19 cellular contexts compared by ENCODE assay signal in the genomic region with DNA sequence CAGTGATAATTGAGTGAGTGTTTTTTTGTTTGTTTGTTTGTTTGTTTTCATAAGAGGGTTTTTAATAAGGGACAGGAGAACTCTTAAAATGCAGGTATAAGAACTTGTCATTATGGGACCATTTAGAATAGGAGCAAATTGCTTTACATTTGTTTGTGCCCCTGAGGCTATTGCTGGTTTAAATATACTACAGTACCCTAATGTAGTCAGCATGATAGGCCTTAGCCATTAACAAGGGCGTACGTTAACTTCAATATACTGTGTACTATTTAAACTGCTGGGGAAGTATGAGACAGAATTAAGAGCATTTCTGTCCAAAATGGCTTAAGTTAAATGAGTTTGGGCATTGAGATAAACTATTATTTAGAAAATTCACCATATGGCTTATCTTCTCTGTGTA. TPM values are rescaled to one million over a fixed set of nuclear protein-coding genes. Genes with fewer than 3 reads are reported as not detected.
DNase-seq lines count a peak whose midpoint lies in the region; ATAC-seq and TF ChIP-seq lines count a peak whose summit lies in the region.
"Had no signal": no experiment of that assay in that cellular context is flagged by ENCODE, and none has a peak within 500 bp of the region (broad histone marks: within the 10 kb centered on the region; RNA-seq: fewer than 3 reads in every experiment).

No MANE protein-coding gene starts in this region.

- no peaks in the 10 kb centered on the region for H3K9me3 ChIP-seq in H9 (ENCODE audit: control insufficient read depth, low read depth, low read length)
- H3K9me3 ChIP-seq: HAP-1 had no signal

- no peak for TF ChIP-seq CTCF in dorsolateral prefrontal cortex (IDR thresholded peaks at IDR 0.05 in 54 of 56, conservative IDR thresholded peaks at IDR 0.05 in 2 of 56; ENCODE audit: low read depth in 1 of 56, partially characterized antibody in 56 of 56)
- no peak for TF ChIP-seq CTCF in H9 (conservative IDR thresholded peaks at IDR 0.05)

- H2AFZ ChIP-seq in H9 (ENCODE audit: low read length), result no peak overlapping the region
- H2AFZ ChIP-seq: GM23338 had no signal

- H3K79me2 ChIP-seq in H9 (ENCODE audit: insufficient read depth, low read length), result no peaks in the 10 kb centered on the region; the same call in 1 of the 2 replicates

- H3K36me3 Mint-ChIP-seq in H9 (ENCODE audit: insufficient read depth in 1 of 3, low read depth in 3 of 3), result peaks cover 2 to 6% (median 2%) of the 10 kb centered on the region in 3 experiments; a peak in 3 of 7 replicates
- H3K36me3 Mint-ChIP-seq: CD8-positive, alpha-beta T cell had no signal

- H3K23me2 ChIP-seq in H9 (ENCODE audit: insufficient read length, low read depth, low read length, poor library complexity, severe bottlenecking), result no peaks in the 10 kb centered on the region

- no peak overlapping the region for H3K56ac ChIP-seq in H9 (ENCODE audit: insufficient read length, low read depth, low read length)

- H2BK15ac ChIP-seq in H9 (ENCODE audit: low read depth, low read length), result no peak overlapping the region

- peaks cover 4% of the 10 kb centered on the region; the same call in 1 of the 2 replicates for H3K4me1 ChIP-seq in H9 (ENCODE audit: insufficient read depth, low read length)

- H3K9ac ChIP-seq in H9 (ENCODE audit: extremely low read depth, insufficient read length, low read length), result no peak overlapping the region

- H3K4ac ChIP-seq in H9 (ENCODE audit: low read depth, low read length), result no peak overlapping the region

- ATAC-seq in SK-N-SH treated with all-trans-retinoic acid at 6 μM for 48 hours, result no peak
- no peak for ATAC-seq in HG02884 (IDR thresholded peaks at IDR 0.05; ENCODE audit: unreplicated experiment)
- ATAC-seq: CD8-positive, alpha-beta T cell; GM23338 had no signal

- H2BK20ac ChIP-seq in H9 (ENCODE audit: low read depth, low read length, poor library complexity, severe bottlenecking), result no peak overlapping the region

- no peak overlapping the region for H3K18ac ChIP-seq in H9 (ENCODE audit: insufficient read length, low read depth, low read length)

- intact Hi-C loops in dorsolateral prefrontal cortex (cut with DNase I), result no loop called here

- H3K4me3 ChIP-seq in dorsolateral prefrontal cortex, result peak overlapping the region in 22 of 59 donors; percentile 2 to 30 (median 13)
- H3K4me3 ChIP-seq: GM23338, HAP-1 had no signal

- no peak overlapping the region for H2AK5ac ChIP-seq in H9 (ENCODE audit: insufficient read length, low read length)

- H2BK12ac ChIP-seq in H9 (ENCODE audit: insufficient read length, low read depth, low read length), result no peak overlapping the region

- no peak overlapping the region for H3K14ac ChIP-seq in H9 (ENCODE audit: insufficient read depth, low read length)

- no peak overlapping the region for H3K4me3 Mint-ChIP-seq in H9
- H3K4me3 Mint-ChIP-seq: CD14-positive monocyte; CD8-positive, alpha-beta T cell; GM23338; HFFc6 had no signal

- no CpG with 5 or more reads among the region's 2 CpGs for WGBS in H9 (ENCODE audit: extremely low coverage, insufficient read length, low lambda C conversion rate)

- no peak overlapping the region for H3K4me2 ChIP-seq in H9 (ENCODE audit: insufficient read depth, insufficient read length, low read length)
- H3K4me2 ChIP-seq: GM23338 had no signal

- no peak overlapping the region for H3T11ph ChIP-seq in H9 (ENCODE audit: low read length)

- no peak overlapping the region for H4K8ac ChIP-seq in H9 (replicated peaks; ENCODE audit: insufficient read length, low read depth, low read length)

- peak overlapping the region in 1 of 3 experiments; percentile 43; a peak in 1 of 7 replicates for H3K27ac Mint-ChIP-seq in H9
- H3K27ac Mint-ChIP-seq: CD8-positive, alpha-beta T cell; GM23338; HFFc6 had no signal

- H3K27me3 ChIP-seq in dorsolateral prefrontal cortex, result no peaks in the 10 kb centered on the region
- H3K27me3 ChIP-seq in H9 (ENCODE audit: insufficient read depth, low read length), result no peaks in the 10 kb centered on the region

- no peak overlapping the region for H4K5ac ChIP-seq in H9 (ENCODE audit: insufficient read length, low read depth, low read length)

- no peaks in the 10 kb centered on the region for H4K20me1 ChIP-seq in H9 (ENCODE audit: control insufficient read depth, insufficient read depth, insufficient read length)

- H3K9me3 Mint-ChIP-seq in H9, result no peaks in the 10 kb centered on the region
- H3K9me3 Mint-ChIP-seq: CD8-positive, alpha-beta T cell; GM23338; HFFc6 had no signal

- H3K79me1 ChIP-seq in H9 (ENCODE audit: insufficient read depth, low read depth, low read length, poor library complexity, severe bottlenecking), result no peaks in the 10 kb centered on the region

- no peak overlapping the region for H4K91ac ChIP-seq in H9 (ENCODE audit: insufficient read length, low read depth, low read length)

- no peak overlapping the region for H3K23ac ChIP-seq in H9 (ENCODE audit: insufficient read length, low read depth, low read length)

- H3K4me1 Mint-ChIP-seq in H9, result peaks cover 17 to 21% of the 10 kb centered on the region in 2 experiments

- H2BK120ac ChIP-seq in H9 (ENCODE audit: low read depth, low read length, poor library complexity, severe bottlenecking), result no peak overlapping the region

- H3K27me3 Mint-ChIP-seq in H9 (ENCODE audit: low read depth), result no peaks in the 10 kb centered on the region

- H3K27ac ChIP-seq in dorsolateral prefrontal cortex, result peak overlapping the region in 36 of 59 donors; percentile 3 to 82 (median 68)
- no peak overlapping the region for H3K27ac ChIP-seq in H9 (ENCODE audit: insufficient read length, low read depth, low read length)
- H3K27ac ChIP-seq: 22Rv1, HL-60 had no signal

- DNase-seq in NCI-H1417 (lab: John Stamatoyannopoulos, UW), result peak in 2 of 3 experiments; percentile 20 to 68
- DNase-seq in NCI-H1417 treated with DMSO at 0.1 percent for 48 hours (lab: John Stamatoyannopoulos, UW), result no peak
- DNase-seq in NCI-H2081 treated with DMSO at 0.1 percent for 48 hours (lab: John Stamatoyannopoulos, UW), result peak; percentile 18
- DNase-seq in dorsolateral prefrontal cortex, result no peak
- no peak for DNase-seq in activated CD4-positive, alpha-beta T cell treated with anti-CD3 and anti-CD28 coated beads, Interleukin-2, amount 50 U/mL, for 1 hour
- no peak for DNase-seq in H9
- DNase-seq: CD8-positive, alpha-beta T cell; COR-L47; DMS153; DMS79 treated with DMSO at 0.1 percent for 48 hours; EL; HFFc6 had no signal

- no peak overlapping the region for H2BK5ac ChIP-seq in H9 (ENCODE audit: insufficient read length, low read length)

TF ChIP-seq in SK-N-SH treated with all-trans-retinoic acid at 6 μM for 48 hours, 23 proteins besides CTCF, POLR2A, EP300 and RAD21:
- TF ChIP-seq ZNF8 (CRISPR knock-in tag; IDR thresholded peaks at IDR 0.05), result peak; percentile 54; the same call in 1 of the 2 replicates
- TF ChIP-seq ESRRG (CRISPR knock-in tag; IDR thresholded peaks at IDR 0.05), result no peak
- peak; percentile 19; the same call in 1 of the 2 replicates for TF ChIP-seq ZNF70 (CRISPR knock-in tag; IDR thresholded peaks at IDR 0.05)
- TF ChIP-seq TSHZ2 (CRISPR knock-in tag; IDR thresholded peaks at IDR 0.05), result peak; percentile 47; the same call in 1 of the 2 replicates
- TF ChIP-seq TCF4 (CRISPR knock-in tag; IDR thresholded peaks at IDR 0.05; ENCODE audit: borderline replicate concordance), result 0 out of 2 replicates have a peak, but pooled peaks have one; percentile 30
- TF ChIP-seq ZC3H10 (CRISPR knock-in tag; IDR thresholded peaks at IDR 0.05), result no peak

RNA-seq across cellular contexts. Expression of gene PRKAR2B, which starts 26.2 kb away (rescaled TPM):
- total RNA-seq in dorsolateral prefrontal cortex (100 to 1,000 TPM in 1 of 120 experiments, 10 to 100 TPM in 119; 24.3 to 101 (median 69.4) TPM), H9 (2021) (15.2 and 16.6 TPM in 2 replicates)

Comparison
In these comparisons a context has a peak if more than half of its experiments do, and no peak if none do; other contexts are left out.
1. DNase-seq: peak in NCI-H1417 (2 of 3) and NCI-H2081 treated with DMSO at 0.1 percent for 48 hours (single experiment); none in NCI-H1417 treated with DMSO at 0.1 percent for 48 hours (single experiment), dorsolateral prefrontal cortex (0 of 10), activated CD4-positive, alpha-beta T cell treated with anti-CD3 and anti-CD28 coated beads, Interleukin-2, amount 50 U/mL, for 1 hour (single experiment) and H9 (single experiment).